In the genomic region with DNA sequence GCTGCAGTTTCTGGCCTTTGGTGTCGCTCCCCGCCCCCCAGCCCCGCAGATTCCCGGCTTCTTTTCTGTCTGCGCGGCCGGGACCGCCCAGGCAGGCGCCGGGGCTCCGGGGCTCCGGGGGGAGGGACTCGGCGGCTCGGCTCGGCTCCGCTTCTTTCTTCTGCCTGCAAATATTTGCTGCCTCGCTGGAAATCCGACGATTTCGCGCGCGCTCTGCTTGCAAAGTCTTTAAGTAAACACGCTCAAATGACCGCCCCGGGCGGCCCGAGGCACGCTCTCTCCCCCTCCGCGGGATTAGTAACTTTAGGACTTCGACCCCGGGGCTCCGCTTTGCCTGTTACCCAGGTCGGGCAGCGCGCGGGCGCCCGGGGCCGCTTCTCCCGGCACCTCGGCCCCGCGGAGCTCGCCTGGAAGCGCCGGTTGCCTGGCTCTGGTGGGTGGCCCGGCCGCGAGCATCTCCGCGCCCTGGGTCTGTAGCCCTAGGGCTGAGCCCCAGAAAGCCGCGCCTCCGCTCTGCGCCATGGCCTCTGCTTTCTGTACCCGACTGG, we compare ENCODE assay signal across 1 cellular context.
TF ChIP-seq lines count a peak whose summit lies in the region.

No MANE protein-coding gene starts in this region.

TF ChIP-seq in IMR-90, 13 proteins besides CTCF, POLR2A, EP300 and RAD21 (continued from another document):
- TF ChIP-seq FOS (IDR thresholded peaks at IDR 0.05; ENCODE audit: low read depth, low read length) (no peak), MAFK (IDR thresholded peaks at IDR 0.05; ENCODE audit: low read depth, low read length) (no peak), MAZ (IDR thresholded peaks at IDR 0.05; ENCODE audit: borderline replicate concordance, low read depth, low read length) (no peak)
- TF ChIP-seq, protein P1, sequence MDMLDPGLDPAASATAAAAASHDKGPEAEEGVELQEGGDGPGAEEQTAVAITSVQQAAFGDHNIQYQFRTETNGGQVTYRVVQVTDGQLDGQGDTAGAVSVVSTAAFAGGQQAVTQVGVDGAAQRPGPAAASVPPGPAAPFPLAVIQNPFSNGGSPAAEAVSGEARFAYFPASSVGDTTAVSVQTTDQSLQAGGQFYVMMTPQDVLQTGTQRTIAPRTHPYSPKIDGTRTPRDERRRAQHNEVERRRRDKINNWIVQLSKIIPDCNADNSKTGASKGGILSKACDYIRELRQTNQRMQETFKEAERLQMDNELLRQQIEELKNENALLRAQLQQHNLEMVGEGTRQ (IDR thresholded peaks at IDR 0.05; ENCODE audit: low read depth, low read length): no peak
